Comparison of ENCODE assay signal across 8 cellular contexts in the genomic region with DNA sequence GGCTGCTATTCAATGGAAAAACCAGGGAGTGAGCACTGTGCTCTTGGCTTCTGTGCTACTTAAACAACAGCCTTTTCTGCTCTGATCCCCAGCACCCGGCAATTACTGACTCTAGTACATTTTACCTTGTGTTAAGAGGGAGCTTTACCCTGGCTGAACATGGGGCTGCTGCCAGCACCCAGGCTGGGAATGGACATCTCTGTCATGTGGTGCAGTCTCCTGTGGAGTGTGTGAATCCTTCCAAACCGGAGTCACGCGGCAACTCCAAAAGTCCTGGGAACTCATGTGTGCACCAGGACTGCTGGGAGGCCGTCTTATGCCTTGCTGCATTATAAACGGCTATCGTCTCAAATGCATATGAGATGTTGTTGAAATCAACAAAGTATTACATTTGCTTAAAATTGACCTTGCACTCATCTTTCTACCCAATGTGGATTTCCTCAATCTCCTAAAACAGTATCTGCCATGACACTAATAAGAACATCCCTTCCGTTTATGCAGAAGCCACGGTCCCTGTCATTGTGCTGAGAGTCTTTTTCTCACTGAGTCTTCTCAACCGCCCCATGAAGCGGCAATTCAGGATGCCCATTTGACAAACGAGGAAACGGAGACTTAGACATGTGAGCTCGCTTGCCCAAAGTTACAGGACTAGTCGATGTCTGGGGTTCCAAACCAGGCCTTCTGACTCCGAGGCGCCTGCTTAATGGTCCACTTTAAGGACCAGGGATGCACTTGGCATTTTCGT. TPM values are rescaled to one million over a fixed set of nuclear protein-coding genes. Genes with fewer than 3 reads are reported as not detected.
DNase-seq lines count a peak whose midpoint lies in the region; ATAC-seq, FAIRE-seq and TF ChIP-seq lines count a peak whose summit lies in the region.

No MANE protein-coding gene starts in this region.

- H3K4me1 ChIP-seq in BLaER1 treated with 17β-estradiol and CSF1 and Interleukin-3, amounts not matched to agents 10 nM and 100 nM, result peaks cover 46 to 68% (median 49%) of the 10 kb centered on the region in 10 experiments
- peaks cover 5% of the 10 kb centered on the region for H3K4me1 ChIP-seq in NT2/D1 (ENCODE audit: insufficient read depth, insufficient read length)
- H3K4me1 ChIP-seq in endothelial cell of umbilical vein (ENCODE audit: control insufficient read depth, extremely low read depth, insufficient read depth, low read length), result peaks cover 16% of the 10 kb centered on the region

- H4K20me1 ChIP-seq in BLaER1 treated with 17β-estradiol and CSF1 and Interleukin-3, amounts not matched to agents 10 nM and 100 nM, result no peaks in the 10 kb centered on the region; a peak in 1 of 22 replicates
- no peaks in the 10 kb centered on the region for H4K20me1 ChIP-seq in endothelial cell of umbilical vein (replicated peaks; ENCODE audit: control insufficient read depth, extremely low read depth, insufficient read depth, low read length)
- H4K20me1 ChIP-seq in neural cell (ENCODE audit: insufficient read depth), result no peaks in the 10 kb centered on the region

- ATAC-seq in HG03457 (IDR thresholded peaks at IDR 0.05; ENCODE audit: unreplicated experiment), result no peak
- ATAC-seq in HG02970 (IDR thresholded peaks at IDR 0.05; ENCODE audit: low FRiP score, unreplicated experiment), result no peak
- no peak for ATAC-seq in HG03342 (IDR thresholded peaks at IDR 0.05; ENCODE audit: unreplicated experiment)

- dilution Hi-C loops in endothelial cell of umbilical vein (cut with MboI; ENCODE audit: extremely low pct_ligation_motif_present, low sequenced_read_pairs), result no loop called here

- H3K9me1 ChIP-seq in endothelial cell of umbilical vein (replicated peaks; ENCODE audit: control insufficient read depth, extremely low read depth, insufficient read depth, low read length), result no peaks in the 10 kb centered on the region

- H3K27me3 ChIP-seq in BLaER1 treated with 17β-estradiol and CSF1 and Interleukin-3, amounts not matched to agents 10 nM and 100 nM, result no peaks in the 10 kb centered on the region
- H3K27me3 ChIP-seq in NT2/D1 (ENCODE audit: insufficient read depth, insufficient read length), result peaks cover 27% of the 10 kb centered on the region
- H3K27me3 ChIP-seq in endothelial cell of umbilical vein (ENCODE audit: control insufficient read depth in 2 of 2, insufficient read depth in 2 of 2, low read length in 2 of 2), result peaks cover 0 to 2% of the 10 kb centered on the region in 2 experiments
- peaks cover 20% of the 10 kb centered on the region for H3K27me3 ChIP-seq in neural cell (ENCODE audit: insufficient read depth, low read depth, low read length)

- peak overlapping the region; percentile 89 to 100 (median 99) for H3K4me2 ChIP-seq in BLaER1 treated with 17β-estradiol and CSF1 and Interleukin-3, amounts not matched to agents 10 nM and 100 nM
- H3K4me2 ChIP-seq in endothelial cell of umbilical vein (ENCODE audit: insufficient read depth, low read length) (peak overlapping the region; percentile 73), neural cell (ENCODE audit: low read length) (no peak overlapping the region)

- peak overlapping the region in 5 of 11 experiments; percentile 69 to 88 (median 77); a peak in 4 of 22 replicates for H3K9ac ChIP-seq in BLaER1 treated with 17β-estradiol and CSF1 and Interleukin-3, amounts not matched to agents 10 nM and 100 nM
- H3K9ac ChIP-seq in NT2/D1 (ENCODE audit: insufficient read length, low read depth), result peak overlapping the region; percentile 66
- no peak overlapping the region for H3K9ac ChIP-seq in endothelial cell of umbilical vein (replicated peaks; ENCODE audit: extremely low read depth, insufficient read depth, low read length)
- no peak overlapping the region for H3K9ac ChIP-seq in neural cell (ENCODE audit: low read length)

- intact Hi-C loops in endothelial cell of umbilical vein (cut with micrococcal nuclease), result no loop called here

- TF ChIP-seq EP300 in neural cell (conservative IDR thresholded peaks at IDR 0.05; ENCODE audit: poor library complexity, severe bottlenecking), result no peak

- H3K9me3 ChIP-seq in BLaER1 treated with 17β-estradiol and CSF1 and Interleukin-3, amounts not matched to agents 10 nM and 100 nM (replicated peaks in 1 of 11), result no peaks in the 10 kb centered on the region
- H3K9me3 ChIP-seq in NT2/D1 (ENCODE audit: insufficient read depth, low read length) (no peaks in the 10 kb centered on the region), endothelial cell of umbilical vein (replicated peaks; ENCODE audit: control insufficient read depth, insufficient read depth, low read length) (no peaks in the 10 kb centered on the region), neural cell (ENCODE audit: low read length) (no peaks in the 10 kb centered on the region)

- no peak for DNase-seq in NT2/D1 (ENCODE audit: low read depth, low spot score)
- no peak for DNase-seq in endothelial cell of umbilical vein (ENCODE audit: low read depth, low spot score)
- no peak for DNase-seq in dermis blood vessel endothelial cell

- no peak for TF ChIP-seq CTCF in endothelial cell of umbilical vein (IDR thresholded peaks at IDR 0.05; ENCODE audit: extremely low read depth in 1 of 2, insufficient read depth in 1 of 2, low read depth in 1 of 2, low read length in 2 of 2)
- no peak for TF ChIP-seq CTCF in neural cell (IDR thresholded peaks at IDR 0.05; ENCODE audit: poor library complexity, severe bottlenecking)

- TF ChIP-seq RAD21 in neural cell (conservative IDR thresholded peaks at IDR 0.05), result no peak

- H3K36me3 ChIP-seq in BLaER1 treated with 17β-estradiol and CSF1 and Interleukin-3, amounts not matched to agents 10 nM and 100 nM, result no peaks in the 10 kb centered on the region
- H3K36me3 ChIP-seq in NT2/D1 (ENCODE audit: insufficient read depth, insufficient read length, low read length) (no peaks in the 10 kb centered on the region), endothelial cell of umbilical vein (ENCODE audit: control insufficient read depth in 2 of 2, extremely low read depth in 1 of 2, insufficient read depth in 2 of 2, low read length in 2 of 2) (no peaks in the 10 kb centered on the region), neural cell (ENCODE audit: insufficient read depth, low read length) (no peaks in the 10 kb centered on the region)

- H3K4me3 ChIP-seq in BLaER1 treated with 17β-estradiol and CSF1 and Interleukin-3, amounts not matched to agents 10 nM and 100 nM, result peak overlapping the region in 7 of 10 experiments; percentile 68 to 95 (median 72); a peak in 12 of 20 replicates
- H3K4me3 ChIP-seq in NT2/D1 (ENCODE audit: insufficient read length, low read depth), result peak overlapping the region; percentile 22
- H3K4me3 ChIP-seq in endothelial cell of umbilical vein (replicated peaks in 1 of 3; ENCODE audit: insufficient read depth in 1 of 3, low read depth in 1 of 3, low read length in 3 of 3), result no peak overlapping the region
- H3K4me3 ChIP-seq in neural cell (ENCODE audit: low read length), result peak overlapping the region; percentile 65

- no peaks in the 10 kb centered on the region for H3K79me2 ChIP-seq in endothelial cell of umbilical vein (ENCODE audit: control insufficient read depth, insufficient read depth, low read length)
- no peaks in the 10 kb centered on the region for H3K79me2 ChIP-seq in neural cell (replicated peaks; ENCODE audit: insufficient read depth, low read length)

- H3K9me2 ChIP-seq in neural cell (ENCODE audit: insufficient read depth, low read length), result no peaks in the 10 kb centered on the region

- H2AFZ ChIP-seq in endothelial cell of umbilical vein (ENCODE audit: low read depth, low read length), result peak overlapping the region; percentile 82
- H2AFZ ChIP-seq in neural cell (ENCODE audit: low read depth, low read length), result no peak overlapping the region

- no peak for FAIRE-seq in endothelial cell of umbilical vein (lab: Jason Lieb, UNC)

- no TSS peak for BruUV-seq in endothelial cell of umbilical vein (replicated peaks; lab: Mats Ljungman, UMichigan)

- POLR2A ChIA-PET in endothelial cell of umbilical vein (lab: Charles Lee), result interaction anchor here (2.3 to 2.6 kb wide), 2 partner anchors 11 to 18 kb away, joined by 9 to 12 read pairs; no protein-coding TSS in a partner anchor

- no peaks in the 10 kb centered on the region for H3F3A ChIP-seq in neural cell (ENCODE audit: insufficient read depth, low read length, poor library complexity, severe bottlenecking)

- no peak for TF ChIP-seq POLR2A in endothelial cell of umbilical vein (IDR thresholded peaks at IDR 0.05; ENCODE audit: low read depth, low read length)

- CTCF ChIA-PET in endothelial cell of umbilical vein (lab: Charles Lee), result interaction anchor here (1.0 to 4.4 kb wide), 13 partner anchors 7 to 55 kb away, joined by 4 to 68 read pairs (median 6); no protein-coding TSS in a partner anchor

- H3K27ac ChIP-seq in BLaER1 treated with 17β-estradiol and CSF1 and Interleukin-3, amounts not matched to agents 10 nM and 100 nM, result peak overlapping the region in 2 of 11 experiments; percentile 66 to 87; a peak in 5 of 22 replicates
- H3K27ac ChIP-seq in endothelial cell of umbilical vein (ENCODE audit: insufficient read depth, low read depth, low read length) (no peak overlapping the region), neural cell (ENCODE audit: low read length) (no peak overlapping the region)

TF ChIP-seq in endothelial cell of umbilical vein, 7 proteins besides CTCF, POLR2A, EP300 and RAD21 (continues in another document):
- no peak for TF ChIP-seq JUN (IDR thresholded peaks at IDR 0.05; ENCODE audit: borderline replicate concordance, insufficient read depth, insufficient read length, low read depth)
- TF ChIP-seq FOS (IDR thresholded peaks at IDR 0.05; ENCODE audit: borderline replicate concordance, insufficient read depth, low read length), result no peak
- no peak for TF ChIP-seq GATA2 (IDR thresholded peaks at IDR 0.05; ENCODE audit: insufficient read depth, insufficient read length, low read depth, low read length)

TF ChIP-seq in neural cell, 6 proteins besides CTCF, POLR2A, EP300 and RAD21 (continues in another document):
- TF ChIP-seq POLR2AphosphoS5 (IDR thresholded peaks at IDR 0.05) (no peak), TAF1 (IDR thresholded peaks at IDR 0.05; ENCODE audit: low read depth) (no peak), EZH2 (IDR thresholded peaks at IDR 0.05; ENCODE audit: borderline replicate concordance, insufficient read depth, low read length, poor library complexity, severe bottlenecking) (no peak)

RNA-seq across cellular contexts. Expression of a gene that starts 0.9 kb away (rescaled TPM):
- total RNA-seq in endothelial cell of umbilical vein (130 and 176 TPM in 2 replicates), dermis blood vessel endothelial cell (350 and 1,127 TPM in 2 replicates)
- polyA plus RNA-seq in endothelial cell of umbilical vein (226 and 232 TPM in 2 replicates), neural cell (2.4 and 7.7 TPM in 2 replicates)
- 173 and 209 TPM in 2 replicates for polyA plus RNA-seq in endothelial cell of umbilical vein (2011; cell fraction: cytosol; rRNA removed)
- polyA plus RNA-seq in endothelial cell of umbilical vein (2011; cell fraction: nucleus; rRNA removed), result 166 and 211 TPM in 2 replicates
- 108 and 158 TPM in 2 replicates for polyA plus RNA-seq in endothelial cell of umbilical vein (2012)
- polyA minus RNA-seq in endothelial cell of umbilical vein (266 and 282 TPM in 2 replicates), neural cell (2.2 and 4.4 TPM in 2 replicates)
- 24.0 TPM for polyA minus RNA-seq in endothelial cell of umbilical vein (2011; cell fraction: cytosol; rRNA and poly(A)+ RNA removed)
- polyA minus RNA-seq in endothelial cell of umbilical vein (2011; cell fraction: nucleus; rRNA and poly(A)+ RNA removed), result 55.1 and 90.4 TPM in 2 replicates

Comparison
In these comparisons a context has a peak if more than half of its experiments do, and no peak if none do; other contexts are left out.
1. H3K4me3 ChIP-seq: peak in BLaER1 treated with 17β-estradiol and CSF1 and Interleukin-3, amounts not matched to agents 10 nM and 100 nM (7 of 10), NT2/D1 (single experiment) and neural cell (single experiment); none in endothelial cell of umbilical vein (0 of 3).